Comparison of ENCODE assay signal across 12 cellular contexts in the genomic region with DNA sequence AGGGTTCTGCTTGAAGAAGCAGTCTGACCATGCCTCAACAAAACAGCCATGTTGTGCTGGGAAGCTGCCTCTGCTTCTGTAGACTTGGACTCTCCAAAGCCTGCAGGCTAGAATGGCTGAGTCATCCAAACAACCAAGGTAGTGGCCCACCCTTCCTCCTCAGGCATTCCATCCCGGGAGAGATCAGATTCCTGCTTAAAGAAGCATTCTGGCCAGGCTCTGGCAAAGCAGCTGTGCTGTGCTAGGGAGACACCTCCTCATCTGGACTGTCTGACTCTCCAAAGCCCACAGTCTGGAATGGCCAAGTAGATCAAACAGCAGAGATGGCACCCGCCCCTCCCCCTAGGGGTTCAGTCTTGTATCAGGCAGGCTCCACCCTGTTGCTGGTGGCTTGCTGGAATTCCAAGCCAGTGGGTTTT. TPM values are rescaled to one million over a fixed set of nuclear protein-coding genes. Genes with fewer than 3 reads are reported as not detected.
DNase-seq lines count a peak whose midpoint lies in the region; ATAC-seq and TF ChIP-seq lines count a peak whose summit lies in the region.
"Had no signal": no experiment of that assay in that cellular context is flagged by ENCODE, and none has a peak within 500 bp of the region (broad histone marks: within the 10 kb centered on the region; RNA-seq: fewer than 3 reads in every experiment).

No MANE protein-coding gene starts in this region.

- H3K36me3 ChIP-seq in A673 (ENCODE audit: insufficient read depth, low read length, poor library complexity, severe bottlenecking) = no peaks in the 10 kb centered on the region
- H3K36me3 ChIP-seq: BLaER1, tibial artery had no signal

- no peak overlapping the region for H3K27ac ChIP-seq in A673 (ENCODE audit: low read depth, low read length, poor library complexity, severe bottlenecking)
- H3K27ac ChIP-seq: BLaER1 had no signal

- H3K4me1 ChIP-seq in A673 (ENCODE audit: insufficient read depth, low read length, poor library complexity, severe bottlenecking) = no peaks in the 10 kb centered on the region
- H3K4me1 ChIP-seq: BLaER1 had no signal

- no peaks in the 10 kb centered on the region for H3K9me3 ChIP-seq in A673 (ENCODE audit: low read depth, low read length, poor library complexity, severe bottlenecking)
- H3K9me3 ChIP-seq: tibial artery had no signal

- POLR2A ChIA-PET in A673 (lab: Charles Lee; ENCODE audit: low non-redundant PET) = no interaction called here
- POLR2A ChIA-PET in activated CD4-positive, alpha-beta memory T cell treated with anti-CD3 and anti-CD28 coated beads, Interleukin-2, amount 10 ng/mL, durations not matched to agents 7 days and 5 days (lab: Charles Lee) = no interaction called here

- intact Hi-C loops in A673 (cut with micrococcal nuclease; ENCODE audit: unreplicated experiment) = no loop called here

- no peak overlapping the region for H3K4me3 Mint-ChIP-seq in activated CD4-positive, alpha-beta memory T cell treated with anti-CD3 and anti-CD28 coated beads, Interleukin-2, amount 10 ng/mL, durations not matched to agents 7 days and 5 days

- H3K4me1 Mint-ChIP-seq in activated CD4-positive, alpha-beta memory T cell treated with anti-CD3 and anti-CD28 coated beads, Interleukin-2, amount 10 ng/mL, durations not matched to agents 7 days and 5 days = no peaks in the 10 kb centered on the region

- ATAC-seq in HG03159 (IDR thresholded peaks at IDR 0.05; ENCODE audit: unreplicated experiment) = no peak

- no peaks in the 10 kb centered on the region for H3K36me3 Mint-ChIP-seq in activated CD4-positive, alpha-beta memory T cell treated with anti-CD3 and anti-CD28 coated beads, Interleukin-2, amount 10 ng/mL, durations not matched to agents 7 days and 5 days (ENCODE audit: low read depth)

- no peaks in the 10 kb centered on the region for H3K27me3 ChIP-seq in A673 (replicated peaks; ENCODE audit: insufficient read depth, low read depth, low read length, poor library complexity)
- H3K27me3 ChIP-seq: BLaER1, tibial artery had no signal

- CTCF ChIA-PET in A673 (lab: Charles Lee) = no interaction called here
- CTCF ChIA-PET in activated CD4-positive, alpha-beta memory T cell treated with anti-CD3 and anti-CD28 coated beads, Interleukin-2, amount 10 ng/mL, durations not matched to agents 7 days and 5 days (lab: Charles Lee) = no interaction called here

- no peak overlapping the region for H3K27ac Mint-ChIP-seq in activated CD4-positive, alpha-beta memory T cell treated with anti-CD3 and anti-CD28 coated beads, Interleukin-2, amount 10 ng/mL, durations not matched to agents 7 days and 5 days

- no peak overlapping the region for H3K4me3 ChIP-seq in A673 (ENCODE audit: low read depth, low read length, poor library complexity, severe bottlenecking)
- H3K4me3 ChIP-seq: BLaER1, tibial artery had no signal

- DNase-seq in A673 (ENCODE audit: low spot score) (peak; percentile 17), HS-5 (ENCODE audit: low read depth) (peak; percentile 81), astrocyte of the hippocampus (ENCODE audit: low read depth, low spot score) (peak; percentile 92), kidney tubule cell (ENCODE audit: low spot score) (peak; percentile 85), inferior parietal cortex (ENCODE audit: extremely low spot score) (no peak)
- DNase-seq in activated CD4-positive, alpha-beta memory T cell treated with anti-CD3 and anti-CD28 coated beads, Interleukin-2, amount 10 ng/mL, durations not matched to agents 7 days and 5 days = no peak
- no peak for DNase-seq in activated CD4-positive, alpha-beta T cell treated with anti-CD3 and anti-CD28 coated beads for 48 hours
- DNase-seq: amygdala, NCI-H1694, tibial artery had no signal

- no TSS peak for BruUV-seq in A673 (replicated peaks; lab: Mats Ljungman, UMichigan)

- TF ChIP-seq CTCF in A673 (conservative IDR thresholded peaks at IDR 0.05; ENCODE audit: low read depth, low read length) = no peak

- peaks cover 9% of the 10 kb centered on the region for H3K27me3 Mint-ChIP-seq in activated CD4-positive, alpha-beta memory T cell treated with anti-CD3 and anti-CD28 coated beads, Interleukin-2, amount 10 ng/mL, durations not matched to agents 7 days and 5 days

- peaks cover 12% of the 10 kb centered on the region for H3K9me3 Mint-ChIP-seq in activated CD4-positive, alpha-beta memory T cell treated with anti-CD3 and anti-CD28 coated beads, Interleukin-2, amount 10 ng/mL, durations not matched to agents 7 days and 5 days

RNA-seq across cellular contexts. Expression of gene F3, which starts 38.3 kb away (rescaled TPM):
- total RNA-seq in A673 (2021) = 5.6 and 6.5 TPM in 2 replicates
- under 1 TPM; 0.15 to 0.18 TPM for total RNA-seq in activated CD4-positive, alpha-beta memory T cell treated with anti-CD3 and anti-CD28 coated beads, Interleukin-2, amount 10 ng/mL, durations not matched to agents 7 days and 5 days

Comparison
In these comparisons a context has a peak if more than half of its experiments do, and no peak if none do; other contexts are left out.
1. DNase-seq: peak in A673 (single experiment), HS-5 (single experiment), astrocyte of the hippocampus (single experiment) and kidney tubule cell (single experiment); none in inferior parietal cortex (single experiment), activated CD4-positive, alpha-beta memory T cell treated with anti-CD3 and anti-CD28 coated beads, Interleukin-2, amount 10 ng/mL, durations not matched to agents 7 days and 5 days (single experiment) and activated CD4-positive, alpha-beta T cell treated with anti-CD3 and anti-CD28 coated beads for 48 hours (single experiment).